Comparison of ENCODE assay signal across 34 cellular contexts in the genomic region with DNA sequence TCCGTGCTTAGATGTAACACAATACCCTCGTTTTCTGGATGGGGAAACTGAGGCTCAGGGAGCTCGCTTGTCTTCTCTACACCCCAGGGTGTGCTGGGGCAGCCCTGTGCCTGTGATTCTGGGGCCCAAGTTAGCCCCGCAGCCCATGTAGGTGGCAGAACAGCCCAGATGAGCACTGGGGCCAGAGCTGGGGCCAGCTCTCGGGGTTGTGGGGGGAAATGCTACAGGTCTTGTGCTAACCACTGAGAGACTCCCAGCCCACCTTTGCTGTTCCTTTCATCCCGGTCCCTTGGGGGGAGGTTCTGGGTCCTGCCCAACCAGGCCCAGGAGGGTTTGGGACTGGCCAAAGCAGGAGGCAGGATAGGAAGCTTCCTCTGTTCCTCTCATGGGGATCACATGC. TPM values are rescaled to one million over a fixed set of nuclear protein-coding genes. Genes with fewer than 3 reads are reported as not detected.
"Had no signal": no experiment of that assay in that cellular context is flagged by ENCODE, and none has a peak within 500 bp of the region (broad histone marks: within the 10 kb centered on the region; RNA-seq: fewer than 3 reads in every experiment).

No MANE protein-coding gene starts in this region.

- H3K4me3 Mint-ChIP-seq: activated CD4-positive, alpha-beta memory T cell treated with anti-CD3 and anti-CD28 coated beads for 36 hours; activated CD4-positive, alpha-beta T cell treated with anti-CD3 and anti-CD28 coated beads, Interleukin-2, amount 10 ng/mL, durations not matched to agents 24 days and 14 days; brain; endodermal cell; immature natural killer cell; nephron; stimulated activated memory B cell treated with anti-CD40 and anti-IgM and Interleukin-4, amounts not matched to agents 10 μg/mL and 1 μg/mL and 100 μg/mL, for 72 hours; stimulated activated naive CD8-positive, alpha-beta T cell treated with anti-CD3 and anti-CD28 coated beads, Interleukin-15, amount 100 ng/mL, for 72 hours; type B pancreatic cell had no signal

- H3K9me3 ChIP-seq: adrenal gland, ascending aorta, neutrophil, ovary, prostate gland, vagina had no signal

- H3K27me3 Mint-ChIP-seq: activated CD4-positive, alpha-beta memory T cell treated with anti-CD3 and anti-CD28 coated beads for 36 hours; activated CD4-positive, alpha-beta T cell treated with anti-CD3 and anti-CD28 coated beads, Interleukin-2, amount 10 ng/mL, durations not matched to agents 24 days and 14 days; stimulated activated memory B cell treated with anti-CD40 and anti-IgM and Interleukin-4, amounts not matched to agents 10 μg/mL and 1 μg/mL and 100 μg/mL, for 72 hours had no signal

- H3K36me3 Mint-ChIP-seq: activated CD4-positive, alpha-beta memory T cell treated with anti-CD3 and anti-CD28 coated beads for 36 hours; activated naive CD4-positive, alpha-beta T cell treated with anti-CD3 and anti-CD28 coated beads, Interleukin-2, amount 50 U/mL, for 72 hours; brain; immature natural killer cell; stimulated activated memory B cell treated with anti-CD40 and anti-IgM and Interleukin-4, amounts not matched to agents 10 μg/mL and 1 μg/mL and 100 μg/mL, for 72 hours; type B pancreatic cell had no signal

- DNase-seq: activated CD4-positive, alpha-beta memory T cell treated with anti-CD3 and anti-CD28 coated beads for 36 hours; activated CD4-positive, alpha-beta T cell treated with anti-CD3 and anti-CD28 coated beads, Interleukin-2, amount 10 ng/mL, durations not matched to agents 24 days and 14 days; activated naive CD4-positive, alpha-beta T cell; activated T-cell treated with anti-CD3 and anti-CD28 coated beads, Interleukin-2, amount 50 U/mL, for 48 hours; adrenal gland; cortex of kidney; foreskin fibroblast; hippocampal formation; immature natural killer cell; kidney; left colon; mammary epithelial cell; midbrain; retina; small intestine; stimulated activated CD4-positive, alpha-beta T cell treated with anti-CD3 and anti-CD28 coated beads, Interleukin-4, amount 100 ng/mL, for 24 hours; stimulated activated naive CD8-positive, alpha-beta T cell treated with anti-CD3 and anti-CD28 coated beads, Interleukin-15, amount 100 ng/mL, for 72 hours; substantia nigra had no signal

- H3K4me1 ChIP-seq: ascending aorta, prostate gland had no signal

- H3K27ac ChIP-seq: adrenal gland, ascending aorta, neutrophil, ovary, prostate gland, vagina had no signal

- H3K27me3 ChIP-seq: adrenal gland, ascending aorta, neutrophil, ovary, vagina had no signal

- H3K4me3 ChIP-seq: adrenal gland, ascending aorta, ovary, prostate gland, vagina had no signal

- ATAC-seq: activated naive CD4-positive, alpha-beta T cell treated with anti-CD3 and anti-CD28 coated beads, Interleukin-2, amount 50 U/mL, for 72 hours; esophagus mucosa; sciatic nerve; stimulated activated memory B cell treated with anti-CD40 and anti-IgM and Interleukin-4, amounts not matched to agents 10 μg/mL and 1 μg/mL and 100 μg/mL, for 72 hours; stimulated activated naive CD8-positive, alpha-beta T cell treated with anti-CD3 and anti-CD28 coated beads, Interleukin-15, amount 100 ng/mL, for 72 hours had no signal

- H3K36me3 ChIP-seq: adrenal gland, ascending aorta, neutrophil, ovary, prostate gland, vagina had no signal

- H3K9me3 Mint-ChIP-seq: activated CD4-positive, alpha-beta memory T cell treated with anti-CD3 and anti-CD28 coated beads for 36 hours; activated CD4-positive, alpha-beta T cell treated with anti-CD3 and anti-CD28 coated beads, Interleukin-2, amount 10 ng/mL, durations not matched to agents 24 days and 14 days; activated naive CD4-positive, alpha-beta T cell treated with anti-CD3 and anti-CD28 coated beads, Interleukin-2, amount 50 U/mL, for 72 hours; endodermal cell; nephron; stimulated activated memory B cell treated with anti-CD40 and anti-IgM and Interleukin-4, amounts not matched to agents 10 μg/mL and 1 μg/mL and 100 μg/mL, for 72 hours; stimulated activated naive CD8-positive, alpha-beta T cell treated with anti-CD3 and anti-CD28 coated beads, Interleukin-15, amount 100 ng/mL, for 72 hours; type B pancreatic cell had no signal

- H3K27ac Mint-ChIP-seq: activated CD4-positive, alpha-beta memory T cell treated with anti-CD3 and anti-CD28 coated beads for 36 hours; activated naive CD4-positive, alpha-beta T cell treated with anti-CD3 and anti-CD28 coated beads, Interleukin-2, amount 50 U/mL, for 72 hours; endodermal cell; immature natural killer cell; stimulated activated memory B cell treated with anti-CD40 and anti-IgM and Interleukin-4, amounts not matched to agents 10 μg/mL and 1 μg/mL and 100 μg/mL, for 72 hours; stimulated activated naive CD8-positive, alpha-beta T cell treated with anti-CD3 and anti-CD28 coated beads, Interleukin-15, amount 100 ng/mL, for 72 hours; type B pancreatic cell had no signal

RNA-seq across cellular contexts. Expression of a gene that starts 13.5 kb away (rescaled TPM):
- total RNA-seq: activated naive CD4-positive, alpha-beta T cell treated with anti-CD3 and anti-CD28 coated beads, Interleukin-2, amount 50 U/mL, for 72 hours; ascending aorta; cardiac septum; cerebellum; endodermal cell; T-helper 1 cell treated with Interleukin-12 subunit alpha and Interleukin-12 subunit beta and Interleukin-4 antibody, amounts not matched to agents 30 ng/mL and 1 ng/mL, for 36 hours had no signal
- polyA plus RNA-seq: immature natural killer cell had no signal
